ENCODE assay signal across 2 cellular contexts in the genomic region with DNA sequence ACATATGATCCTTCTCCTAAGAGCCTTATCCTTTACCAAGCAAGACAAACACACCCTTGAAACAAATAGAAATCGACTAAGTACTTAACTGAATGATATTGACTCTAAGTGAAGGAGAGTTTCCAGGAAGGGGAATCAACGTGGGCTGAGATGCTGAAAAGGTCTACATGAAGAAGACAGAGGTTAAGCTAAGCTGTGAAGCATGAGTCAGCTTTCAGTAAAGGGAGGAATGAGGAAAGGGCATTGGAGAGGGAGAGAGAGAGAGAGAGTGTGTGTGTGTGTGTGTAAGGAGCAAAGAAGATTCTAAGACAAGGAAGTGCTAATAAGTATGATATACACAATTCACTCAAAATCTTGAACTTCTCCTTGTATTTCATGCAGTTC.
TF ChIP-seq lines count a peak whose summit lies in the region.

No MANE protein-coding gene starts in this region.

TF ChIP-seq in HEK293, 187 proteins besides CTCF, POLR2A, EP300 and RAD21:
- no peak for TF ChIP-seq ZNF48 (tag by site-specific recombination; IDR thresholded peaks at IDR 0.05)
- no peak for TF ChIP-seq ZSCAN30 (tag by site-specific recombination; IDR thresholded peaks at IDR 0.05)
- TF ChIP-seq, protein P1, sequence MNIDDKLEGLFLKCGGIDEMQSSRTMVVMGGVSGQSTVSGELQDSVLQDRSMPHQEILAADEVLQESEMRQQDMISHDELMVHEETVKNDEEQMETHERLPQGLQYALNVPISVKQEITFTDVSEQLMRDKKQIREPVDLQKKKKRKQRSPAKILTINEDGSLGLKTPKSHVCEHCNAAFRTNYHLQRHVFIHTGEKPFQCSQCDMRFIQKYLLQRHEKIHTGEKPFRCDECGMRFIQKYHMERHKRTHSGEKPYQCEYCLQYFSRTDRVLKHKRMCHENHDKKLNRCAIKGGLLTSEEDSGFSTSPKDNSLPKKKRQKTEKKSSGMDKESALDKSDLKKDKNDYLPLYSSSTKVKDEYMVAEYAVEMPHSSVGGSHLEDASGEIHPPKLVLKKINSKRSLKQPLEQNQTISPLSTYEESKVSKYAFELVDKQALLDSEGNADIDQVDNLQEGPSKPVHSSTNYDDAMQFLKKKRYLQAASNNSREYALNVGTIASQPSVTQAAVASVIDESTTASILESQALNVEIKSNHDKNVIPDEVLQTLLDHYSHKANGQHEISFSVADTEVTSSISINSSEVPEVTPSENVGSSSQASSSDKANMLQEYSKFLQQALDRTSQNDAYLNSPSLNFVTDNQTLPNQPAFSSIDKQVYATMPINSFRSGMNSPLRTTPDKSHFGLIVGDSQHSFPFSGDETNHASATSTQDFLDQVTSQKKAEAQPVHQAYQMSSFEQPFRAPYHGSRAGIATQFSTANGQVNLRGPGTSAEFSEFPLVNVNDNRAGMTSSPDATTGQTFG (tag by site-specific recombination; IDR thresholded peaks at IDR 0.05; ENCODE audit: borderline replicate concordance): no peak
- TF ChIP-seq, protein P2, sequence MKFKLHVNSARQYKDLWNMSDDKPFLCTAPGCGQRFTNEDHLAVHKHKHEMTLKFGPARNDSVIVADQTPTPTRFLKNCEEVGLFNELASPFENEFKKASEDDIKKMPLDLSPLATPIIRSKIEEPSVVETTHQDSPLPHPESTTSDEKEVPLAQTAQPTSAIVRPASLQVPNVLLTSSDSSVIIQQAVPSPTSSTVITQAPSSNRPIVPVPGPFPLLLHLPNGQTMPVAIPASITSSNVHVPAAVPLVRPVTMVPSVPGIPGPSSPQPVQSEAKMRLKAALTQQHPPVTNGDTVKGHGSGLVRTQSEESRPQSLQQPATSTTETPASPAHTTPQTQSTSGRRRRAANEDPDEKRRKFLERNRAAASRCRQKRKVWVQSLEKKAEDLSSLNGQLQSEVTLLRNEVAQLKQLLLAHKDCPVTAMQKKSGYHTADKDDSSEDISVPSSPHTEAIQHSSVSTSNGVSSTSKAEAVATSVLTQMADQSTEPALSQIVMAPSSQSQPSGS (tag by site-specific recombination; IDR thresholded peaks at IDR 0.05; ENCODE audit: low read depth): no peak
- TF ChIP-seq YY1 (tag by site-specific recombination; IDR thresholded peaks at IDR 0.05): no peak
- peak; percentile 28; the same call in 1 of the 2 replicates for TF ChIP-seq PRDM1 (tag by site-specific recombination; IDR thresholded peaks at IDR 0.05)

TF ChIP-seq in HepG2, 621 proteins besides CTCF, POLR2A, EP300 and RAD21:
- TF ChIP-seq, protein P3, sequence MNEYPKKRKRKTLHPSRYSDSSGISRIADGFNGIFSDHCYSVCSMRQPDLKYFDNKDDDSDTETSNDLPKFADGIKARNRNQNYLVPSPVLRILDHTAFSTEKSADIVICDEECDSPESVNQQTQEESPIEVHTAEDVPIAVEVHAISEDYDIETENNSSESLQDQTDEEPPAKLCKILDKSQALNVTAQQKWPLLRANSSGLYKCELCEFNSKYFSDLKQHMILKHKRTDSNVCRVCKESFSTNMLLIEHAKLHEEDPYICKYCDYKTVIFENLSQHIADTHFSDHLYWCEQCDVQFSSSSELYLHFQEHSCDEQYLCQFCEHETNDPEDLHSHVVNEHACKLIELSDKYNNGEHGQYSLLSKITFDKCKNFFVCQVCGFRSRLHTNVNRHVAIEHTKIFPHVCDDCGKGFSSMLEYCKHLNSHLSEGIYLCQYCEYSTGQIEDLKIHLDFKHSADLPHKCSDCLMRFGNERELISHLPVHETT (CRISPR knock-in tag; conservative IDR thresholded peaks at IDR 0.05): no peak
- TF ChIP-seq, protein P4, sequence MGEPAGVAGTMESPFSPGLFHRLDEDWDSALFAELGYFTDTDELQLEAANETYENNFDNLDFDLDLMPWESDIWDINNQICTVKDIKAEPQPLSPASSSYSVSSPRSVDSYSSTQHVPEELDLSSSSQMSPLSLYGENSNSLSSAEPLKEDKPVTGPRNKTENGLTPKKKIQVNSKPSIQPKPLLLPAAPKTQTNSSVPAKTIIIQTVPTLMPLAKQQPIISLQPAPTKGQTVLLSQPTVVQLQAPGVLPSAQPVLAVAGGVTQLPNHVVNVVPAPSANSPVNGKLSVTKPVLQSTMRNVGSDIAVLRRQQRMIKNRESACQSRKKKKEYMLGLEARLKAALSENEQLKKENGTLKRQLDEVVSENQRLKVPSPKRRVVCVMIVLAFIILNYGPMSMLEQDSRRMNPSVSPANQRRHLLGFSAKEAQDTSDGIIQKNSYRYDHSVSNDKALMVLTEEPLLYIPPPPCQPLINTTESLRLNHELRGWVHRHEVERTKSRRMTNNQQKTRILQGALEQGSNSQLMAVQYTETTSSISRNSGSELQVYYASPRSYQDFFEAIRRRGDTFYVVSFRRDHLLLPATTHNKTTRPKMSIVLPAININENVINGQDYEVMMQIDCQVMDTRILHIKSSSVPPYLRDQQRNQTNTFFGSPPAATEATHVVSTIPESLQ (CRISPR knock-in tag; conservative IDR thresholded peaks at IDR 0.05): no peak
- no peak for TF ChIP-seq SIN3B (IDR thresholded peaks at IDR 0.05; ENCODE audit: low read length)
- TF ChIP-seq SKI (IDR thresholded peaks at IDR 0.05; ENCODE audit: partially characterized antibody): no peak
- TF ChIP-seq, protein P5, sequence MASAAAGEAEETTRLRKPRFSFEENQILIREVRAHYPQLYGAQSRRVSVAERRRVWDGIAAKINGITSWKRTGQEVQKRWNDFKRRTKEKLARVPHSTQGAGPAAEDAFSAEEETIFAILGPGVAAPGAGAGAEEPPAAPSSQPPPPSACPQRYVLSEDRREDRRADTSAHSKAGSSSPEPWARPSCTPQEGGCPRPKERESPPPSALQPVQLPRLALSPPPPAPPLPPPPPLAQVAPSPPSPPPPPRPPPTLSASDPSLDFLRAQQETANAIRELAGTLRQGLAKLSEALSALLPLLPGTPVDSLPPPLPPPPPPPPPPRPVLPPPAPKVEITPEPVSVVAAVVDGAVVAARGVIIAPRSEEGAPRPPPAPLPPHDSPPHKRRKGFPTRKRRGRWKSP (CRISPR knock-in tag; IDR thresholded peaks at IDR 0.05): no peak
- no peak for TF ChIP-seq EHMT2 (IDR thresholded peaks at IDR 0.05; ENCODE audit: borderline replicate concordance, low read depth, low read length)
- TF ChIP-seq YEATS2 (CRISPR knock-in tag; IDR thresholded peaks at IDR 0.05; ENCODE audit: borderline replicate concordance): no peak
- no peak for TF ChIP-seq ZNF562 (CRISPR knock-in tag; IDR thresholded peaks at IDR 0.05; ENCODE audit: borderline replicate concordance)
